ENCODE assay signal across 27 cellular contexts in the genomic region with DNA sequence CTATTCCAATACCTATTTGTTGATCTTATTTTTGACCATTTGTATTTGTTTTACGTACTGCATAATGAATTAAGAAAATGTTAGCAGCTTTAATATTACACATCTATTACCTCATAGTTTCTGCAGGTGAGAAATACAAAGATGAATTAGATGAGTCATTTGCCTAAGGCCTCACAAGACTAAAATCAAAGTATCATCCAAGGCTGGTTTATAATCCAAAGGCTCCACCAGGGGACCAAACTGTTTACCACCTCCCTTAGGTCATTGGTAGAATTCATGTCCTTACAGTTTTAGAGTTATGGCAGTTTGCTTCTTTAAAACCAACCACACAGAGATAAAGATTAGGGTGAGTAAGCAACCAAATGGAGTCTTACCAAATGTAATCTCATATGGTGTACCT.
"Had no signal": no experiment of that assay in that cellular context is flagged by ENCODE, and none has a peak within 500 bp of the region (broad histone marks: within the 10 kb centered on the region; RNA-seq: fewer than 3 reads in every experiment).

No MANE protein-coding gene starts in this region.

- H3K4me1 ChIP-seq: Peyer's patch, SJSA1 had no signal

- H3K36me3 Mint-ChIP-seq: activated CD8-positive, alpha-beta memory T cell treated with anti-CD3 and anti-CD28 coated beads, Interleukin-2, amount 10 ng/mL, durations not matched to agents 7 days and 5 days; activated naive CD8-positive, alpha-beta T cell treated with anti-CD3 and anti-CD28 coated beads for 36 hours had no signal

- H3K4me3 Mint-ChIP-seq: activated B cell treated with CpG ODN at 0.5 μM for 24 hours; activated CD4-positive, alpha-beta T cell treated with anti-CD3 and anti-CD28 coated beads, Interleukin-2, amount 10 ng/mL, durations not matched to agents 24 days and 14 days; activated CD8-positive, alpha-beta memory T cell treated with anti-CD3 and anti-CD28 coated beads, Interleukin-2, amount 10 ng/mL, durations not matched to agents 7 days and 5 days; activated naive CD4-positive, alpha-beta T cell treated with anti-CD3 and anti-CD28 coated beads for 36 hours; activated naive CD8-positive, alpha-beta T cell treated with anti-CD3 and anti-CD28 coated beads for 36 hours; activated T-cell treated with anti-CD3 and anti-CD28 coated beads, Interleukin-2, amount 50 U/mL, for 24 hours; T-helper 1 cell treated with Interleukin-12 subunit alpha and Interleukin-12 subunit beta and Interleukin-4 antibody, amounts not matched to agents 30 μg/mL and 1 μg/mL, for 36 hours had no signal

- H3K9me3 ChIP-seq: Peyer's patch, SJSA1 had no signal

- H3K27me3 Mint-ChIP-seq: activated B cell treated with CpG ODN at 0.5 μM for 24 hours; activated CD4-positive, alpha-beta T cell treated with anti-CD3 and anti-CD28 coated beads, Interleukin-2, amount 10 ng/mL, durations not matched to agents 24 days and 14 days; activated CD8-positive, alpha-beta memory T cell treated with anti-CD3 and anti-CD28 coated beads, Interleukin-2, amount 10 ng/mL, durations not matched to agents 7 days and 5 days; activated naive CD8-positive, alpha-beta T cell treated with anti-CD3 and anti-CD28 coated beads for 36 hours; activated T-cell treated with anti-CD3 and anti-CD28 coated beads, Interleukin-2, amount 50 U/mL, for 24 hours had no signal

- H3K27me3 ChIP-seq: brain microvascular endothelial cell, MG63, Peyer's patch, SJSA1 had no signal

- H3K4me1 Mint-ChIP-seq: activated B cell treated with CpG ODN at 0.5 μM for 24 hours; activated CD4-positive, alpha-beta T cell treated with anti-CD3 and anti-CD28 coated beads, Interleukin-2, amount 10 ng/mL, durations not matched to agents 24 days and 14 days; activated CD8-positive, alpha-beta memory T cell treated with anti-CD3 and anti-CD28 coated beads, Interleukin-2, amount 10 ng/mL, durations not matched to agents 7 days and 5 days; activated naive CD8-positive, alpha-beta T cell treated with anti-CD3 and anti-CD28 coated beads for 36 hours had no signal

- DNase-seq: activated B cell treated with CpG ODN at 0.5 μM for 24 hours; activated CD4-positive, alpha-beta T cell treated with anti-CD3 and anti-CD28 coated beads for 1 hour; activated CD4-positive, alpha-beta T cell treated with anti-CD3 and anti-CD28 coated beads, Interleukin-2, amount 10 ng/mL, durations not matched to agents 24 days and 14 days; activated CD4-positive, alpha-beta T cell treated with anti-CD3 and anti-CD28 coated beads, Interleukin-2, amount 50 U/mL, for 48 hours; activated CD8-positive, alpha-beta memory T cell treated with anti-CD3 and anti-CD28 coated beads, Interleukin-2, amount 10 ng/mL, durations not matched to agents 7 days and 5 days; activated gamma-delta T cell; activated naive CD4-positive, alpha-beta T cell treated with anti-CD3 and anti-CD28 coated beads for 36 hours; activated naive CD8-positive, alpha-beta T cell treated with anti-CD3 and anti-CD28 coated beads for 36 hours; activated T-cell treated with anti-CD3 and anti-CD28 coated beads, Interleukin-2, amount 50 U/mL, for 24 hours; brain microvascular endothelial cell; caudate nucleus; MG63; MV-4-11; NCI-H1092 treated with DMSO at 0.1 percent for 48 hours; NCI-H1417 treated with DMSO at 0.1 percent for 48 hours; NCI-H1694; NCI-H2029; NCI-H2107; NCI-H2171 treated with DMSO at 0.1 percent for 48 hours; NCI-H345; NCI-H510A; NCI-H526 treated with DMSO at 0.1 percent for 48 hours; NCI-H82; Peyer's patch; SHP77 had no signal

- H3K4me3 ChIP-seq: MG63, Peyer's patch, SJSA1 had no signal

- H3K27ac Mint-ChIP-seq: activated B cell treated with CpG ODN at 0.5 μM for 24 hours; activated CD4-positive, alpha-beta T cell treated with anti-CD3 and anti-CD28 coated beads, Interleukin-2, amount 10 ng/mL, durations not matched to agents 24 days and 14 days; activated CD8-positive, alpha-beta memory T cell treated with anti-CD3 and anti-CD28 coated beads, Interleukin-2, amount 10 ng/mL, durations not matched to agents 7 days and 5 days; activated naive CD4-positive, alpha-beta T cell treated with anti-CD3 and anti-CD28 coated beads for 36 hours; activated naive CD8-positive, alpha-beta T cell treated with anti-CD3 and anti-CD28 coated beads for 36 hours; activated T-cell treated with anti-CD3 and anti-CD28 coated beads, Interleukin-2, amount 50 U/mL, for 24 hours; T-helper 1 cell treated with Interleukin-12 subunit alpha and Interleukin-12 subunit beta and Interleukin-4 antibody, amounts not matched to agents 30 μg/mL and 1 μg/mL, for 36 hours had no signal

- H3K36me3 ChIP-seq: brain microvascular endothelial cell, MG63, Peyer's patch, SJSA1 had no signal

- H3K27ac ChIP-seq: brain microvascular endothelial cell, Peyer's patch, SJSA1 had no signal

- H3K9me3 Mint-ChIP-seq: activated naive CD8-positive, alpha-beta T cell treated with anti-CD3 and anti-CD28 coated beads for 36 hours; T-helper 1 cell treated with Interleukin-12 subunit alpha and Interleukin-12 subunit beta and Interleukin-4 antibody, amounts not matched to agents 30 μg/mL and 1 μg/mL, for 36 hours had no signal

- ATAC-seq: activated CD8-positive, alpha-beta memory T cell treated with anti-CD3 and anti-CD28 coated beads, Interleukin-2, amount 10 ng/mL, durations not matched to agents 7 days and 5 days had no signal
